ENCODE assay signal across 11 cellular contexts in the genomic region with DNA sequence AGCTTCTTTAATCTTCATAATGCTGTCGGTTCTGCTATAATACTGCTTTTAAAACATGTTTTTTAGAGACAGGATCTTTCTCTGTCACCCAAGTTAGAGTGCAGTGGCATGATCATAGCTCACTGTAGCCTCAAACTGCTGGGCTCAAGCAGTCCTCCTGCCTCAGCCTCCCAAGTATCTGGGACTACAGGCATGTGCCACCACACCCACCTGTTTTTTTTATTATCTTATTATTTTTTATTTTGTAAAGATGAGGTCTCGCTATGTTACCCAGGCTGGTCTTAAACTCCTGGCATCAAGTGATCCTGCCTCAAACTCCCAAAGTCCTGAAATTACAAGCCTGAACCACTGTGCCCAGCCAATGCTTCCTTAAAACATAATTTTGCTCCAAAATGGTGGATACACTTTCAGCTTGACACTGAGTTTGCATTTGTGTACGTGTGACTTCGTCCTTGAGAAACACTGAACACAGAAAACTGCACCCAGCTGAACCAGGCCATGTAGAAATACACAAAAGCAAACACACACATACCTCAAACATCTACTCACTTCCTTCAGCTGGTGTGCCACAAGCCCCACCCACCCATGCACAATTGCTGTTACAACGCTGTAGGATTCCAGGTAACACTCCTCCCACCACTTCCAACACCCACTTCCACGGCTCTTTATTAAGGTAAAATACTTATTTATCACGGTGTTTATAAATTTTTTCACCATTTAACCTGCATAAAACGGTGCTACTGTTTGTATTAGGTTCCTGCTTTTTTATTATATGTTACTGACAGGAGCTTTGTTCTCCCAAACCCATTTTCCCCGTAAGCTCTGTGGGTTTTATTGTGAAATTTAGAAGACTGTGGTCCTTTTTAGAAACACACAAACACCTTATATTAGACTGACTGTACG.
DNase-seq lines count a peak whose midpoint lies in the region; ATAC-seq and TF ChIP-seq lines count a peak whose summit lies in the region.
"Had no signal": no experiment of that assay in that cellular context is flagged by ENCODE, and none has a peak within 500 bp of the region (broad histone marks: within the 10 kb centered on the region; RNA-seq: fewer than 3 reads in every experiment).

No MANE protein-coding gene starts in this region.

- H3K9me3 Mint-ChIP-seq in CD8-positive, alpha-beta T cell: no peaks in the 10 kb centered on the region

- H3K27me3 Mint-ChIP-seq in CD8-positive, alpha-beta T cell (ENCODE audit: low read depth): no peaks in the 10 kb centered on the region

- peak; percentile 91 for ATAC-seq in left lung
- ATAC-seq in CD8-positive, alpha-beta T cell: no peak
- no peak for ATAC-seq in HG02973 (IDR thresholded peaks at IDR 0.05; ENCODE audit: unreplicated experiment)
- ATAC-seq: stimulated activated naive CD8-positive, alpha-beta T cell treated with anti-CD3 and anti-CD28 coated beads, Interleukin-15, Interleukin-2, amounts not matched to agents 100 U/mL and 50 U/mL, for 24 hours had no signal

- no peaks in the 10 kb centered on the region for H3K27me3 ChIP-seq in left lung
- H3K27me3 ChIP-seq in uterus: no peaks in the 10 kb centered on the region
- no peaks in the 10 kb centered on the region for H3K27me3 ChIP-seq in CD8-positive, alpha-beta T cell (ENCODE audit: insufficient read depth, low read length)

- H3K4me3 ChIP-seq in left lung (no peak overlapping the region), uterus (no peak overlapping the region)
- H3K4me3 ChIP-seq in CD8-positive, alpha-beta T cell (ENCODE audit: low read depth, low read length): no peak overlapping the region

- peak; percentile 66 for DNase-seq in activated effector memory CD4-positive, alpha-beta T cell treated with anti-CD3 and anti-CD28 coated beads, Interleukin-2, amount 50 U/mL, for 16 hours
- no peak for DNase-seq in activated effector memory CD4-positive, alpha-beta T cell treated with Interleukin-2 at 50 U/mL for 16 hours
- peak; percentile 32 for DNase-seq in activated naive CD4-positive, alpha-beta T cell treated with Interleukin-2 at 50 U/mL for 16 hours
- DNase-seq in left lung (peak in 1 of 2 donors; percentile 43), uterus (no peak)
- DNase-seq in CD8-positive, alpha-beta T cell: no peak
- no peak for DNase-seq in activated CD8-positive, alpha-beta memory T cell treated with anti-CD3 and anti-CD28 coated beads for 24 hours
- DNase-seq: NCI-H2171; stimulated activated naive CD8-positive, alpha-beta T cell treated with anti-CD3 and anti-CD28 coated beads, Interleukin-15, Interleukin-2, amounts not matched to agents 100 U/mL and 50 U/mL, for 24 hours had no signal

- H3K9me3 ChIP-seq in left lung (no peaks in the 10 kb centered on the region), uterus (no peaks in the 10 kb centered on the region)
- H3K9me3 ChIP-seq in CD8-positive, alpha-beta T cell (ENCODE audit: low read length): no peaks in the 10 kb centered on the region
- H3K9me3 ChIP-seq: neutrophil had no signal

- POLR2A ChIA-PET in CD8-positive, alpha-beta T cell (lab: Charles Lee): no interaction called here

- intact Hi-C loops in left lung (cut with DNase I): no loop called here
- intact Hi-C loops in uterus (cut with DNase I; ENCODE audit: low total_unique reads): no loop called here
- intact Hi-C loops in CD8-positive, alpha-beta T cell (cut with DNase I, micrococcal nuclease): no loop called here

- no peak for TF ChIP-seq POLR2A in uterus (IDR thresholded peaks at IDR 0.05)

- no peaks in the 10 kb centered on the region for H3K36me3 Mint-ChIP-seq in CD8-positive, alpha-beta T cell

- H3K4me1 Mint-ChIP-seq in CD8-positive, alpha-beta T cell (ENCODE audit: low read depth): peaks cover 12% of the 10 kb centered on the region

- TF ChIP-seq CTCF in left lung (IDR thresholded peaks at IDR 0.05) (no peak), uterus (IDR thresholded peaks at IDR 0.05) (no peak)
- TF ChIP-seq CTCF in CD8-positive, alpha-beta T cell (IDR thresholded peaks at IDR 0.05): no peak

- H3K4me1 ChIP-seq in left lung: peaks cover under 1 to 14% of the 10 kb centered on the region in 2 donors
- H3K4me1 ChIP-seq in uterus: peaks cover 4 to 7% of the 10 kb centered on the region in 2 donors
- H3K4me1 ChIP-seq in CD8-positive, alpha-beta T cell (ENCODE audit: insufficient read depth, low read length): peaks cover 5% of the 10 kb centered on the region

- no peak overlapping the region for H3K27ac Mint-ChIP-seq in CD8-positive, alpha-beta T cell

- CTCF ChIA-PET in CD8-positive, alpha-beta T cell (lab: Charles Lee): no interaction called here

- H3K4me3 Mint-ChIP-seq in CD8-positive, alpha-beta T cell: no peak overlapping the region

- H3K36me3 ChIP-seq in left lung: no peaks in the 10 kb centered on the region
- no peaks in the 10 kb centered on the region for H3K36me3 ChIP-seq in uterus
- H3K36me3 ChIP-seq in CD8-positive, alpha-beta T cell (ENCODE audit: insufficient read depth, low read length): no peaks in the 10 kb centered on the region
- H3K36me3 ChIP-seq: neutrophil had no signal

- H3K27ac ChIP-seq in left lung (peak overlapping the region; percentile 22 to 49), uterus (peak overlapping the region; percentile 9 to 40)
- no peak overlapping the region for H3K27ac ChIP-seq in CD8-positive, alpha-beta T cell (ENCODE audit: low read depth, low read length)
- H3K27ac ChIP-seq: neutrophil had no signal

Comparison
In these comparisons a context has a peak if more than half of its experiments do, and no peak if none do; other contexts are left out.
1. DNase-seq: peak in activated effector memory CD4-positive, alpha-beta T cell treated with anti-CD3 and anti-CD28 coated beads, Interleukin-2, amount 50 U/mL, for 16 hours (single experiment) and activated naive CD4-positive, alpha-beta T cell treated with Interleukin-2 at 50 U/mL for 16 hours (single experiment); none in activated effector memory CD4-positive, alpha-beta T cell treated with Interleukin-2 at 50 U/mL for 16 hours (single experiment), uterus (0 of 2), CD8-positive, alpha-beta T cell (0 of 7) and activated CD8-positive, alpha-beta memory T cell treated with anti-CD3 and anti-CD28 coated beads for 24 hours (single experiment).